9 cellular contexts compared by ENCODE assay signal in genomic region chr14:74140374-74140850, GRCh38. TPM values are rescaled to one million over a fixed set of nuclear protein-coding genes. Genes with fewer than 3 reads are reported as not detected.
A peak's percentile ranks its signal among the peaks of the same experiment; 100 is the strongest.
DNase-seq lines count a peak whose midpoint lies in the region; ATAC-seq lines count a peak whose summit lies in the region.
"Had no signal": no experiment of that assay in that cellular context is flagged by ENCODE, and none has a peak within 500 bp of the region (broad histone marks: within the 10 kb centered on the region; RNA-seq: fewer than 3 reads in every experiment).

No MANE protein-coding gene starts in this region.

- H3K4me1 Mint-ChIP-seq in stimulated activated naive B cell treated with anti-CD40 and anti-IgM and Interleukin-4, amounts not matched to agents 10 μg/mL and 1 μg/mL and 100 μg/mL, for 72 hours: peaks cover 6 to 10% of the 10 kb centered on the region in 2 donors

- H3K27ac Mint-ChIP-seq in stimulated activated naive B cell treated with anti-CD40 and anti-IgM and Interleukin-4, amounts not matched to agents 10 μg/mL and 1 μg/mL and 100 μg/mL, for 72 hours: no peak overlapping the region
- H3K27ac Mint-ChIP-seq: nephron had no signal

- no peaks in the 10 kb centered on the region for H3K9me3 Mint-ChIP-seq in stimulated activated naive B cell treated with anti-CD40 and anti-IgM and Interleukin-4, amounts not matched to agents 10 μg/mL and 1 μg/mL and 100 μg/mL, for 72 hours
- H3K9me3 Mint-ChIP-seq: nephron had no signal

- H3K4me3 Mint-ChIP-seq in stimulated activated naive B cell treated with anti-CD40 and anti-IgM and Interleukin-4, amounts not matched to agents 10 μg/mL and 1 μg/mL and 100 μg/mL, for 72 hours: no peak overlapping the region
- H3K4me3 Mint-ChIP-seq: nephron had no signal

- no peaks in the 10 kb centered on the region for H3K27me3 Mint-ChIP-seq in stimulated activated naive B cell treated with anti-CD40 and anti-IgM and Interleukin-4, amounts not matched to agents 10 μg/mL and 1 μg/mL and 100 μg/mL, for 72 hours

- in situ Hi-C loops in G401 (cut with HindIII; ENCODE audit: low sequenced_read_pairs): no loop called here

- intact Hi-C loops in left cardiac atrium (cut with DNase I): no loop called here

- ATAC-seq in HG03135 (IDR thresholded peaks at IDR 0.05; ENCODE audit: unreplicated experiment) (peak; percentile 66), left cardiac atrium (peak; percentile 87 to 91)
- peak; percentile 84 to 85 for ATAC-seq in stimulated activated naive B cell treated with anti-CD40 and anti-IgM and Interleukin-4, amounts not matched to agents 10 μg/mL and 1 μg/mL and 100 μg/mL, for 72 hours (replicated peaks)

- H3K36me3 Mint-ChIP-seq in stimulated activated naive B cell treated with anti-CD40 and anti-IgM and Interleukin-4, amounts not matched to agents 10 μg/mL and 1 μg/mL and 100 μg/mL, for 72 hours: peaks cover 8 to 15% of the 10 kb centered on the region in 2 donors

- DNase-seq in NCI-H774 (lab: John Stamatoyannopoulos, UW): peak; percentile 12
- peak; percentile 78 for DNase-seq in left cardiac atrium
- peak; percentile 2 for DNase-seq in stimulated activated naive B cell treated with anti-CD40 and anti-IgM and Interleukin-4, amounts not matched to agents 10 μg/mL and 1 μg/mL and 100 μg/mL, for 72 hours
- no peak for DNase-seq in G401 (ENCODE audit: low spot score)
- DNase-seq in stimulated activated CD4-positive, alpha-beta T cell treated with anti-CD3 and anti-CD28 coated beads, Interleukin-4, amount 100 ng/mL, for 24 hours: no peak
- DNase-seq in GOT3 (lab: John Stamatoyannopoulos, UW): no peak
- no peak for DNase-seq in SIG-M5 treated with dmso at 0.1 percent for 504 hours (lab: John Stamatoyannopoulos, UW; ENCODE audit: unreplicated experiment)

RNA-seq across cellular contexts. Expression of gene LIN52, which starts 55.7 kb away (rescaled TPM):
- 1 to 10 TPM; 6.6 to 8.1 TPM for total RNA-seq in left cardiac atrium
- 12.9 and 22.4 TPM in 2 replicates for total RNA-seq in G401 (2014; rRNA removed; shearing (Covaris generic))

RNA-seq across cellular contexts. Expression of gene ALDH6A1, which starts 56.2 kb away (rescaled TPM):
- total RNA-seq in left cardiac atrium: 10 to 100 TPM; 29.2 to 33.3 TPM
- total RNA-seq in G401 (2014; rRNA removed; shearing (Covaris generic)): 20.3 and 35.6 TPM in 2 replicates

Comparison
In these comparisons a context has a peak if more than half of its experiments do, and no peak if none do; other contexts are left out.
1. DNase-seq: peak in NCI-H774 (single experiment), left cardiac atrium (single experiment) and stimulated activated naive B cell treated with anti-CD40 and anti-IgM and Interleukin-4, amounts not matched to agents 10 μg/mL and 1 μg/mL and 100 μg/mL, for 72 hours (single experiment); none in G401 (single experiment), stimulated activated CD4-positive, alpha-beta T cell treated with anti-CD3 and anti-CD28 coated beads, Interleukin-4, amount 100 ng/mL, for 24 hours (single experiment), GOT3 (single experiment) and SIG-M5 treated with dmso at 0.1 percent for 504 hours (single experiment).
2. Peak in every context shown above with its lines, with median percentiles within 50 percentile points of each other: ATAC-seq.